Comparison of ENCODE assay signal across 8 cellular contexts in genomic region chr10:32210306-32211045, GRCh38.
DNase-seq lines count a peak whose midpoint lies in the region; ATAC-seq and TF ChIP-seq lines count a peak whose summit lies in the region.

No MANE protein-coding gene starts in this region.

- no peaks in the 10 kb centered on the region for H3K36me3 ChIP-seq in MG63

- H3K4me3 ChIP-seq in MG63 (no peak overlapping the region), astrocyte of the cerebellum (ENCODE audit: low read depth, low read length) (no peak overlapping the region)

- in situ Hi-C loops in astrocyte of the cerebellum (cut with HindIII; ENCODE audit: low sequenced_read_pairs): no loop called here

- no peaks in the 10 kb centered on the region for H3K27me3 ChIP-seq in MG63

- no peaks in the 10 kb centered on the region for H3K9me3 ChIP-seq in MG63

- TF ChIP-seq CTCF in astrocyte of the cerebellum (IDR thresholded peaks at IDR 0.05; ENCODE audit: low read depth, low read length, missing control alignments): peak; percentile 60

- no peak for ATAC-seq in GM21390 (IDR thresholded peaks at IDR 0.05; ENCODE audit: unreplicated experiment)

- peak; percentile 47 for DNase-seq in activated CD4-positive, alpha-beta T cell treated with anti-CD3 and anti-CD28 coated beads for 48 hours
- DNase-seq in activated CD4-positive, alpha-beta T cell treated with anti-CD3 and anti-CD28 coated beads, Interleukin-2, amount 50 U/mL, for 1 hour: no peak
- DNase-seq in MG63 (peak; percentile 21), astrocyte of the cerebellum (ENCODE audit: low read depth) (peak; percentile 19), left kidney (ENCODE audit: low read depth, low spot score) (peak; percentile 57), NCI-H2227 (lab: John Stamatoyannopoulos, UW; ENCODE audit: unreplicated experiment) (no peak), NCI-H1105 treated with DMSO at 0.1 percent for 48 hours (lab: John Stamatoyannopoulos, UW) (no peak)

Comparison
In these comparisons a context has a peak if more than half of its experiments do, and no peak if none do; other contexts are left out.
1. DNase-seq: peak in activated CD4-positive, alpha-beta T cell treated with anti-CD3 and anti-CD28 coated beads for 48 hours (single experiment), MG63 (single experiment), astrocyte of the cerebellum (single experiment) and left kidney (single experiment); none in activated CD4-positive, alpha-beta T cell treated with anti-CD3 and anti-CD28 coated beads, Interleukin-2, amount 50 U/mL, for 1 hour (single experiment), NCI-H2227 (single experiment) and NCI-H1105 treated with DMSO at 0.1 percent for 48 hours (single experiment).